ENCODE assay signal across 8 cellular contexts in the genomic region with DNA sequence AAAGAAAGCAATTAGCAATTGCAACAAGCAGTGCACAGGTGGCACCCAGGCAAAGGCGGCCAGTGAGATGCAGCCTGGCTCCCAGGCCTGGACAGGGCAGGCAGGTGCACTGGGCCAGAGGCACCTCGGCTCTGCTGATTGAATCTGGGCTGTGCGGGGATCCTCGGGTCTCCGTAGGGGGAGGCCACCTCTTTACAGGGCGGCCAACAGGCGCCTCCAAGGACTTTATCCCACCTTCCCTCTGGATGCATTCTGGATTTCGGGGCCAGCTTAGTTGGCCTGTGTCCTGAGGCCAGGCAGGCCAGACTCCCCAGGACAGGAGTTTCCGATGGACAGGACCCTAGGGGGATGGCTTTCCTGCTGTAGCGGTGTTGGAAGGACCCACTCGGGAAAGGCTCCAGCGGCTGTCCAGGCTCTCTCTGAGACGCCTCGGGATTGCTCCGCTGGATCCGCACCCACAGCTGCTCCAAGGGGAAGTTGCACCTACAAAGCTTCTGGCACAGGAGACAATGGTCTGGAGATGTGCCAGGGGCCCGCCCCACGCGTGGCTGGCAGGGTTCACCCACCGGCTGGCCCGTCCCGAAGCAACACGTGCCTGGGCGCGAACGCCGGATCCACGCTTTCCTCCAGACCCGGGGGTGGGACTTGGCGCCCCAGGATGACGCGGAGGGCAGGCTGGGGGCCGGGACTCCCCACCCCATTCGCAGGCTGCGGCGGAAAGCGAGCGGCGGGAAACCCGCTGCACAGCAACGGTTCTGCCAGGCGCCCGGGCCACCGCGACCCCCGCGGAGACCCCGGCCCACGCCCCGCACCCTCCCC. TPM values are rescaled to one million over a fixed set of nuclear protein-coding genes. Genes with fewer than 3 reads are reported as not detected.
A peak's percentile ranks its signal among the peaks of the same experiment; 100 is the strongest.
DNase-seq lines count a peak whose midpoint lies in the region; ATAC-seq, FAIRE-seq and TF ChIP-seq lines count a peak whose summit lies in the region.

No MANE protein-coding gene starts in this region.

- H2BK15ac ChIP-seq in H9 (ENCODE audit: low read depth, low read length) (no peak overlapping the region), H1 (ENCODE audit: low read length) (peak overlapping the region; percentile 46; the same call in 1 of the 2 replicates)

- H3K23ac ChIP-seq in H9 (ENCODE audit: insufficient read length, low read depth, low read length) = no peak overlapping the region
- H3K23ac ChIP-seq in H1 (ENCODE audit: insufficient read length) = no peak overlapping the region

- H3K36me3 Mint-ChIP-seq in Caco-2 (ENCODE audit: insufficient read depth, unreplicated experiment) = peaks cover under 1% of the 10 kb centered on the region
- H3K36me3 Mint-ChIP-seq in H9 (ENCODE audit: insufficient read depth in 1 of 3, low read depth in 3 of 3) = peaks cover 0 to 2% (median 2%) of the 10 kb centered on the region in 3 experiments; a peak in 3 of 7 replicates
- H3K36me3 Mint-ChIP-seq in activated CD8-positive, alpha-beta T cell treated with anti-CD3 and anti-CD28 coated beads, Interleukin-2, amount 10 ng/mL, durations not matched to agents 7 days and 5 days (ENCODE audit: low read depth) = peaks cover 9% of the 10 kb centered on the region

- intact Hi-C loops in Caco-2 (cut with micrococcal nuclease; ENCODE audit: unreplicated experiment) = no loop called here

- 0 out of 3 replicates have a peak, but pooled peaks of 1 of the 2 experiments have one; percentile 26 for TF ChIP-seq POLR2A in H1 (IDR thresholded peaks at IDR 0.05; ENCODE audit: control extremely low read depth in 1 of 2, low read depth in 2 of 2, low read length in 2 of 2)

- ATAC-seq in activated CD8-positive, alpha-beta T cell treated with anti-CD3 and anti-CD28 coated beads, Interleukin-2, amount 10 ng/mL, durations not matched to agents 7 days and 5 days = peak; percentile 79

- H3K9ac ChIP-seq in H9 (ENCODE audit: extremely low read depth, insufficient read length, low read length) (no peak overlapping the region), H1 (replicated peaks in 1 of 4; ENCODE audit: extremely low read depth in 1 of 4, low read depth in 3 of 4, low read length in 3 of 4) (peak overlapping the region in 2 of 4 experiments; percentile 48 to 59; a peak in 4 of 7 replicates)

- H3K4me3 ChIP-seq in Caco-2 (ENCODE audit: low read depth, low read length) (peak overlapping the region; percentile 40), H1 (ENCODE audit: extremely low read depth in 1 of 4, insufficient read depth in 2 of 4, low read depth in 3 of 4, low read length in 4 of 4) (peak overlapping the region; percentile 47 to 71 (median 53)), mesodermal cell (ENCODE audit: extremely low read depth, insufficient read depth, low read length, poor library complexity, severe bottlenecking) (peak overlapping the region; percentile 63)

- no peak overlapping the region for H2BK5ac ChIP-seq in H9 (ENCODE audit: insufficient read length, low read length)
- no peak overlapping the region for H2BK5ac ChIP-seq in H1 (ENCODE audit: low read depth, low read length)

- no peak for TF ChIP-seq EP300 in H1 (IDR thresholded peaks at IDR 0.05; ENCODE audit: borderline replicate concordance in 1 of 2, low read depth in 2 of 2, low read length in 2 of 2)

- DNase-seq in Caco-2 (peak; percentile 61), H9 (peak; percentile 37), NCI-H226 (peak; percentile 52), H1 (ENCODE audit: low read depth in 1 of 2, low spot score in 2 of 2) (peak in 1 of 2 experiments; percentile 58), NCI-H2029 treated with DMSO at 0.1 percent for 48 hours (lab: John Stamatoyannopoulos, UW) (no peak)
- peak; percentile 88 for DNase-seq in activated CD8-positive, alpha-beta T cell treated with anti-CD3 and anti-CD28 coated beads, Interleukin-2, amount 10 ng/mL, durations not matched to agents 7 days and 5 days
- DNase-seq in stimulated activated CD8-positive, alpha-beta memory T cell treated with anti-CD3 and anti-CD28 coated beads, Interleukin-2, amount 100 ng/mL, for 1 hour (ENCODE audit: low read depth in 2 of 2) = peak; percentile 34 to 53

- H3K79me1 ChIP-seq in H9 (ENCODE audit: insufficient read depth, low read depth, low read length, poor library complexity, severe bottlenecking) (no peaks in the 10 kb centered on the region), H1 (ENCODE audit: low read depth, low read length) (peaks cover 5% of the 10 kb centered on the region)

- no peak overlapping the region for H3K27ac Mint-ChIP-seq in Caco-2 (ENCODE audit: unreplicated experiment)
- H3K27ac Mint-ChIP-seq in H9 = no peak overlapping the region
- H3K27ac Mint-ChIP-seq in activated CD8-positive, alpha-beta T cell treated with anti-CD3 and anti-CD28 coated beads, Interleukin-2, amount 10 ng/mL, durations not matched to agents 7 days and 5 days = peak overlapping the region; percentile 82

- H3K79me2 ChIP-seq in H9 (ENCODE audit: insufficient read depth, low read length) (peaks cover 6% of the 10 kb centered on the region; the same call in 1 of the 2 replicates), H1 (ENCODE audit: control insufficient read depth in 1 of 2, insufficient read depth in 2 of 2, low read length in 2 of 2) (peaks cover 0 to 31% of the 10 kb centered on the region in 2 experiments; a peak in 2 of 4 replicates)

- no peak overlapping the region for H4K5ac ChIP-seq in H9 (ENCODE audit: insufficient read length, low read depth, low read length)
- H4K5ac ChIP-seq in H1 (ENCODE audit: insufficient read length, low read depth, low read length) = peak overlapping the region; percentile 66

- TF ChIP-seq RAD21 in H1 (IDR thresholded peaks at IDR 0.05 in 1 of 2, conservative IDR thresholded peaks at IDR 0.05 in 1 of 2; ENCODE audit: low read depth in 2 of 2, low read length in 2 of 2) = no peak

- H3K9me3 ChIP-seq in Caco-2 = no peaks in the 10 kb centered on the region
- no peaks in the 10 kb centered on the region for H3K9me3 ChIP-seq in H9 (ENCODE audit: control insufficient read depth, low read depth, low read length)
- H3K9me3 ChIP-seq in H1 (ENCODE audit: insufficient read depth in 2 of 2, low read depth in 1 of 2, low read length in 1 of 2) = no peaks in the 10 kb centered on the region
- no peaks in the 10 kb centered on the region for H3K9me3 ChIP-seq in mesodermal cell (ENCODE audit: control insufficient read depth, low read length)

- H3K9me3 Mint-ChIP-seq in Caco-2 (ENCODE audit: unreplicated experiment) (no peaks in the 10 kb centered on the region), H9 (no peaks in the 10 kb centered on the region)
- no peaks in the 10 kb centered on the region for H3K9me3 Mint-ChIP-seq in activated CD8-positive, alpha-beta T cell treated with anti-CD3 and anti-CD28 coated beads, Interleukin-2, amount 10 ng/mL, durations not matched to agents 7 days and 5 days (ENCODE audit: insufficient read depth)

- H2BK12ac ChIP-seq in H9 (ENCODE audit: insufficient read length, low read depth, low read length) = no peak overlapping the region
- no peak overlapping the region for H2BK12ac ChIP-seq in H1 (ENCODE audit: low read depth, low read length)

- TSS peak; percentile 48 for BruUV-seq in Caco-2 (replicated peaks; lab: Mats Ljungman, UMichigan)

- CTCF ChIA-PET in Caco-2 (lab: Charles Lee) (interaction anchor here (0.6 kb wide), 1 partner anchor 8 kb away, joined by 3 read pairs; no protein-coding TSS in a partner anchor), H1 (lab: Charles Lee; ENCODE audit: partially characterized antibody) (interaction anchor here (0.9 to 2.2 kb wide), 3 partner anchors 19 to 55 kb away, joined by 3 to 8 read pairs (median 3); no protein-coding TSS in a partner anchor)
- CTCF ChIA-PET in activated CD8-positive, alpha-beta T cell treated with anti-CD3 and anti-CD28 coated beads, Interleukin-2, amount 10 ng/mL, durations not matched to agents 7 days and 5 days (lab: Charles Lee) = interaction anchor here (1.4 kb wide), 1 partner anchor 9 kb away, joined by 5 read pairs; no protein-coding TSS in a partner anchor

- no peak overlapping the region for H3K27ac ChIP-seq in H9 (ENCODE audit: insufficient read length, low read depth, low read length)
- no peak overlapping the region for H3K27ac ChIP-seq in H1 (ENCODE audit: low read depth, low read length)
- H3K27ac ChIP-seq in mesodermal cell (ENCODE audit: low read depth, low read length, severe bottlenecking) = no peak overlapping the region

- H3K27me3 ChIP-seq in Caco-2 (replicated peaks; ENCODE audit: control insufficient read depth, insufficient read depth, low read length) (no peaks in the 10 kb centered on the region), H9 (ENCODE audit: insufficient read depth, low read length) (no peaks in the 10 kb centered on the region), H1 (replicated peaks in 1 of 4; ENCODE audit: control insufficient read depth in 3 of 4, extremely low read depth in 1 of 4, insufficient read depth in 3 of 4, low read length in 3 of 4) (no peaks in the 10 kb centered on the region; a peak in 1 of 7 replicates)

- no CpG with 5 or more reads among the region's 50 CpGs for WGBS in H9 (ENCODE audit: extremely low coverage, insufficient read length, low lambda C conversion rate)
- 30% methylated on average over 33 of the region's 50 CpGs; no CpG with 5 or more reads in 1 of the 2 experiments for WGBS in H1 (ENCODE audit: extremely low coverage in 1 of 2, insufficient coverage in 1 of 2, insufficient read length in 1 of 2, insufficient replicate concordance in 2 of 2, low coverage in 1 of 2, low lambda C conversion rate in 2 of 2, missing lambda C conversion rate in 1 of 2), 2 experiments
- 27 to 38% methylated on average over 31 to 43 of the region's 50 CpGs for WGBS in mesodermal cell (ENCODE audit: insufficient coverage in 2 of 2), 2 experiments

- H2BK120ac ChIP-seq in H9 (ENCODE audit: low read depth, low read length, poor library complexity, severe bottlenecking) (no peak overlapping the region), H1 (replicated peaks; ENCODE audit: low read depth, low read length) (no peak overlapping the region)

- no peak overlapping the region for H3K56ac ChIP-seq in H9 (ENCODE audit: insufficient read length, low read depth, low read length)
- H3K56ac ChIP-seq in H1 (replicated peaks; ENCODE audit: insufficient read length, low read depth, low read length) = peak overlapping the region; percentile 46

- H3K14ac ChIP-seq in H9 (ENCODE audit: insufficient read depth, low read length) (peak overlapping the region; percentile 58; the same call in 1 of the 2 replicates), H1 (ENCODE audit: insufficient read length) (peak overlapping the region; percentile 71)

- H4K8ac ChIP-seq in H9 (replicated peaks; ENCODE audit: insufficient read length, low read depth, low read length) (no peak overlapping the region), H1 (ENCODE audit: extremely low read depth, insufficient read depth, low read length) (peak overlapping the region; percentile 93)

- no peak overlapping the region for H2AFZ ChIP-seq in H9 (ENCODE audit: low read length)
- H2AFZ ChIP-seq in H1 (ENCODE audit: low read length) = no peak overlapping the region

- H3K23me2 ChIP-seq in H9 (ENCODE audit: insufficient read length, low read depth, low read length, poor library complexity, severe bottlenecking) = peaks cover 5% of the 10 kb centered on the region
- H3K23me2 ChIP-seq in H1 (ENCODE audit: low read depth, low read length) = peaks cover 6% of the 10 kb centered on the region; the same call in 1 of the 2 replicates

- H2AK5ac ChIP-seq in H9 (ENCODE audit: insufficient read length, low read length) (no peak overlapping the region), H1 (ENCODE audit: low read depth, low read length) (peak overlapping the region; percentile 53; the same call in 1 of the 2 replicates)

- POLR2A ChIA-PET in Caco-2 (lab: Charles Lee) (no interaction called here), H1 (lab: Charles Lee; ENCODE audit: partially characterized antibody) (interaction anchor here (1.0 kb wide), 1 partner anchor 26 kb away, joined by 5 read pairs; no protein-coding TSS in a partner anchor)
- POLR2A ChIA-PET in activated CD8-positive, alpha-beta T cell treated with anti-CD3 and anti-CD28 coated beads, Interleukin-2, amount 10 ng/mL, durations not matched to agents 7 days and 5 days (lab: Charles Lee) = interaction anchor here (0.8 kb wide), 1 partner anchor 46 kb away, joined by 3 read pairs; no protein-coding TSS in a partner anchor

- H3K27me3 Mint-ChIP-seq in Caco-2 (ENCODE audit: insufficient read depth, unreplicated experiment) (no peaks in the 10 kb centered on the region), H9 (ENCODE audit: low read depth) (no peaks in the 10 kb centered on the region)
- H3K27me3 Mint-ChIP-seq in activated CD8-positive, alpha-beta T cell treated with anti-CD3 and anti-CD28 coated beads, Interleukin-2, amount 10 ng/mL, durations not matched to agents 7 days and 5 days (ENCODE audit: low read depth) = no peaks in the 10 kb centered on the region

- H3K18ac ChIP-seq in H9 (ENCODE audit: insufficient read length, low read depth, low read length) (no peak overlapping the region), H1 (ENCODE audit: extremely low read depth, low read length) (0 out of 2 replicates have a peak overlapping the region, but pooled peaks have one; percentile 7)

- H3K4me1 ChIP-seq in Caco-2 = peaks cover 18% of the 10 kb centered on the region
- H3K4me1 ChIP-seq in H9 (ENCODE audit: insufficient read depth, low read length) = no peaks in the 10 kb centered on the region
- H3K4me1 ChIP-seq in H1 (replicated peaks in 1 of 4; ENCODE audit: control insufficient read depth in 3 of 4, insufficient read depth in 4 of 4, low read length in 3 of 4) = peaks cover 0 to 15% (median 9%) of the 10 kb centered on the region in 4 experiments; a peak in 4 of 7 replicates
- peaks cover 13% of the 10 kb centered on the region for H3K4me1 ChIP-seq in mesodermal cell (ENCODE audit: control insufficient read depth, insufficient read depth, low read length, poor library complexity, severe bottlenecking)

- FAIRE-seq in H1 (lab: Jason Lieb, UNC) = no peak

- no peak overlapping the region for H4K91ac ChIP-seq in H9 (ENCODE audit: insufficient read length, low read depth, low read length)
- peak overlapping the region; percentile 54 for H4K91ac ChIP-seq in H1 (replicated peaks; ENCODE audit: insufficient read length, low read length)

- no peaks in the 10 kb centered on the region for H4K20me1 ChIP-seq in H9 (ENCODE audit: control insufficient read depth, insufficient read depth, insufficient read length)
- H4K20me1 ChIP-seq in H1 (replicated peaks in 1 of 2; ENCODE audit: control insufficient read depth in 1 of 2, insufficient read depth in 2 of 2, low read length in 2 of 2) = peaks cover 5 to 10% of the 10 kb centered on the region in 2 experiments

- H3T11ph ChIP-seq in H9 (ENCODE audit: low read length) = no peak overlapping the region

- peaks cover under 1% of the 10 kb centered on the region for H3K4me1 Mint-ChIP-seq in Caco-2 (ENCODE audit: low read depth, unreplicated experiment)
- H3K4me1 Mint-ChIP-seq in H9 = peaks cover 7 to 8% of the 10 kb centered on the region in 2 experiments
- H3K4me1 Mint-ChIP-seq in activated CD8-positive, alpha-beta T cell treated with anti-CD3 and anti-CD28 coated beads, Interleukin-2, amount 10 ng/mL, durations not matched to agents 7 days and 5 days (ENCODE audit: low read depth) = peaks cover 16% of the 10 kb centered on the region

- H3K36me3 ChIP-seq in Caco-2 (ENCODE audit: control insufficient read depth, insufficient read depth, low read length) (no peaks in the 10 kb centered on the region), H1 (ENCODE audit: control insufficient read depth in 2 of 4, insufficient read depth in 4 of 4, low read length in 3 of 4) (peaks cover 0 to 2% (median under 1%) of the 10 kb centered on the region in 4 experiments; a peak in 2 of 8 replicates), mesodermal cell (ENCODE audit: control insufficient read depth, insufficient read depth, low read length) (peaks cover 14% of the 10 kb centered on the region)

- no peak for TF ChIP-seq CTCF in Caco-2 (IDR thresholded peaks at IDR 0.05; ENCODE audit: insufficient read depth in 1 of 2, low read depth in 1 of 2, low read length in 1 of 2, severe bottlenecking in 1 of 2, unreplicated experiment in 1 of 2)
- no peak for TF ChIP-seq CTCF in H9 (conservative IDR thresholded peaks at IDR 0.05)
- no peak for TF ChIP-seq CTCF in H1 (IDR thresholded peaks at IDR 0.05; ENCODE audit: control extremely low read depth in 1 of 3, insufficient read depth in 1 of 3, low read depth in 1 of 3, low read length in 3 of 3)

- H3K4me3 Mint-ChIP-seq in Caco-2 (ENCODE audit: unreplicated experiment) = peak overlapping the region; percentile 69
- peak overlapping the region; percentile 65 to 81 for H3K4me3 Mint-ChIP-seq in H9
- H3K4me3 Mint-ChIP-seq in activated CD8-positive, alpha-beta T cell treated with anti-CD3 and anti-CD28 coated beads, Interleukin-2, amount 10 ng/mL, durations not matched to agents 7 days and 5 days = peak overlapping the region; percentile 75

- H3K4ac ChIP-seq in H9 (ENCODE audit: low read depth, low read length) = no peak overlapping the region
- no peak overlapping the region for H3K4ac ChIP-seq in H1 (replicated peaks; ENCODE audit: insufficient read length, low read depth, low read length)

- H2BK20ac ChIP-seq in H9 (ENCODE audit: low read depth, low read length, poor library complexity, severe bottlenecking) = no peak overlapping the region
- no peak overlapping the region for H2BK20ac ChIP-seq in H1 (ENCODE audit: low read length)

- H3K4me2 ChIP-seq in H9 (ENCODE audit: insufficient read depth, insufficient read length, low read length) (peak overlapping the region; percentile 60), H1 (ENCODE audit: insufficient read depth in 1 of 2, low read depth in 2 of 2, low read length in 2 of 2) (peak overlapping the region; percentile 56 to 88)

RNA-seq across cellular contexts. Expression of a gene that starts 0.8 kb away (rescaled TPM):
- total RNA-seq in Caco-2 (2022) (45.4 and 47.3 TPM in 2 replicates), H9 (2021) (31.4 and 32.4 TPM in 2 replicates)
- 10 to 100 TPM; 44.4 to 51.6 TPM for total RNA-seq in activated CD8-positive, alpha-beta T cell treated with anti-CD3 and anti-CD28 coated beads, Interleukin-2, amount 10 ng/mL, durations not matched to agents 7 days and 5 days
- total RNA-seq in H1 (2021; fragmentation: NEBNext Ultra II Directional; extraction: Animal tissue kit (Norgen Biotek cat#: 25700)) = 31.6 and 33.5 TPM in 2 replicates
- 43.8 and 48.3 TPM in 2 replicates for polyA plus RNA-seq in H1 (2011; rRNA removed)
- polyA plus RNA-seq in H1 (2011; cell fraction: cytosol; rRNA removed) = 22.7 TPM
- polyA plus RNA-seq in H1 (2011; cell fraction: nucleus; rRNA removed) = 47.4 TPM
- polyA plus RNA-seq in H1 (2012, experiment 1 of 2) = 47.5 to 77.8 TPM (median 65.6 TPM) in 4 replicates
- 70.7 TPM for polyA plus RNA-seq in H1 (2012, experiment 2 of 2)
- polyA plus RNA-seq in H1 (2013, experiment 1 of 2) = 40.9 TPM
- 42.0 TPM for polyA plus RNA-seq in H1 (2013, experiment 2 of 2)
- polyA minus RNA-seq in H1 (2011; rRNA and poly(A)+ RNA removed) = 12.0 and 29.3 TPM in 2 replicates
- 17.7 TPM for polyA minus RNA-seq in H1 (2011; cell fraction: cytosol; rRNA and poly(A)+ RNA removed)
- polyA minus RNA-seq in H1 (2011; cell fraction: nucleus; rRNA and poly(A)+ RNA removed) = 18.7 TPM
- polyA plus RNA-seq in mesodermal cell (2013, experiment 1 of 2) = 13.7 TPM
- 9.4 TPM for polyA plus RNA-seq in mesodermal cell (2013, experiment 2 of 2)
